ENCODE assay signal across 16 cellular contexts in genomic region chr20:54368578-54368977, GRCh38.
"Had no signal": no experiment of that assay in that cellular context is flagged by ENCODE, and none has a peak within 500 bp of the region (broad histone marks: within the 10 kb centered on the region; RNA-seq: fewer than 3 reads in every experiment).

No MANE protein-coding gene starts in this region.

- H3K27ac ChIP-seq: body of pancreas, foreskin keratinocyte, left lung, ovary, right atrium auricular region, thyroid gland, vagina had no signal

- H3K9me3 ChIP-seq: body of pancreas, left lung, ovary, right atrium auricular region, thyroid gland, vagina had no signal

- DNase-seq: activated CD4-positive, alpha-beta T cell treated with anti-CD3 and anti-CD28 coated beads, Interleukin-2, amount 50 U/mL, for 4 hours; activated CD4-positive, CD25-positive, alpha-beta regulatory T cell; activated naive CD4-positive, alpha-beta T cell treated with anti-CD3 and anti-CD28 coated beads, Interleukin-2, amount 50 U/mL, for 16 hours; activated T-cell treated with anti-CD3 and anti-CD28 coated beads, Interleukin-2, amount 50 U/mL, for 1 hour; body of pancreas; central memory CD4-positive, alpha-beta T cell; foreskin keratinocyte; left lung; ovary; small intestine; T-helper 2 cell; thyroid gland had no signal

- FAIRE-seq: islet of Langerhans, small intestine, TTC549 had no signal

- H3K27me3 ChIP-seq: body of pancreas, foreskin keratinocyte, left lung, ovary, right atrium auricular region, thyroid gland, vagina had no signal

- H3K36me3 ChIP-seq: left lung, ovary, right atrium auricular region, thyroid gland, vagina had no signal

- ATAC-seq: body of pancreas, foreskin keratinocyte, left lung had no signal

- H3K4me1 ChIP-seq: body of pancreas, foreskin keratinocyte, left lung, right atrium auricular region, thyroid gland, vagina had no signal

- H3K4me3 ChIP-seq: body of pancreas, left lung, ovary, right atrium auricular region, thyroid gland, vagina had no signal
